ENCODE assay signal across 22 cellular contexts in genomic region chr18:74508366-74508765, GRCh38. TPM values are rescaled to one million over a fixed set of nuclear protein-coding genes. Genes with fewer than 3 reads are reported as not detected.
DNase-seq lines count a peak whose midpoint lies in the region; ATAC-seq and TF ChIP-seq lines count a peak whose summit lies in the region.
"Had no signal": no experiment of that assay in that cellular context is flagged by ENCODE, and none has a peak within 500 bp of the region (broad histone marks: within the 10 kb centered on the region; RNA-seq: fewer than 3 reads in every experiment).

No MANE protein-coding gene starts in this region.

- ATAC-seq in Right ventricle myocardium inferior, result no peak
- no peak for ATAC-seq in effector memory CD8-positive, alpha-beta T cell (replicated peaks)
- ATAC-seq in GM19023 (IDR thresholded peaks at IDR 0.05; ENCODE audit: unreplicated experiment), result no peak
- ATAC-seq in GM18868 (IDR thresholded peaks at IDR 0.05; ENCODE audit: unreplicated experiment), result no peak
- no peak for ATAC-seq in upper lobe of left lung (ENCODE audit: low FRiP score in 2 of 2)
- ATAC-seq: A549, GM12878 had no signal

- WGBS in upper lobe of left lung, 2 donors, result 81 to 82% methylated on average over 9 of the region's 9 CpGs

- H3K36me3 ChIP-seq in cardiac muscle cell (peaks cover 19% of the 10 kb centered on the region), upper lobe of left lung (peaks cover 57 to 100% (median 89%) of the 10 kb centered on the region in 4 donors)

- H3K4me3 ChIP-seq in cardiac muscle cell, result no peak overlapping the region
- no peak overlapping the region for H3K4me3 ChIP-seq in upper lobe of left lung
- H3K4me3 ChIP-seq: A549, GM12878 had no signal

- no peak for DNase-seq in cardiac muscle cell (ENCODE audit: low read depth in 1 of 2, low spot score in 1 of 2)
- DNase-seq in Right ventricle myocardium inferior (ENCODE audit: missing footprints), result no peak
- DNase-seq in effector memory CD8-positive, alpha-beta T cell, result no peak
- no peak for DNase-seq in neural crest cell (ENCODE audit: low read depth, low spot score)
- no peak for DNase-seq in upper lobe of left lung
- no peak for DNase-seq in COR-L47 (lab: John Stamatoyannopoulos, UW)
- DNase-seq: Calu3, DMS79, KG1, NCI-H1048, NCI-H146, NCI-H345, NCI-H526 treated with DMSO at 0.1 percent for 48 hours, OCI-M1, RPMI8226 had no signal

- H3K9me3 ChIP-seq in cardiac muscle cell (ENCODE audit: low read depth) (no peaks in the 10 kb centered on the region), upper lobe of left lung (no peaks in the 10 kb centered on the region)
- H3K9me3 ChIP-seq: A549 had no signal

- TF ChIP-seq CTCF in cardiac muscle cell (IDR thresholded peaks at IDR 0.05; ENCODE audit: low read depth, low read length) (no peak), neural crest cell (conservative IDR thresholded peaks at IDR 0.05) (no peak), upper lobe of left lung (IDR thresholded peaks at IDR 0.05) (no peak)

- peaks cover 13% of the 10 kb centered on the region for H3K4me1 ChIP-seq in cardiac muscle cell (ENCODE audit: low read depth)
- no peaks in the 10 kb centered on the region for H3K4me1 ChIP-seq in upper lobe of left lung
- H3K4me1 ChIP-seq: A549 had no signal

- H3K27ac Mint-ChIP-seq in effector memory CD8-positive, alpha-beta T cell, result peak overlapping the region; percentile 81
- peak overlapping the region; percentile 14 for H3K27ac Mint-ChIP-seq in neural crest cell (ENCODE audit: unreplicated experiment)

- H3K27me3 ChIP-seq in cardiac muscle cell (no peaks in the 10 kb centered on the region), upper lobe of left lung (no peaks in the 10 kb centered on the region)

- no peak overlapping the region for H3K4me3 Mint-ChIP-seq in effector memory CD8-positive, alpha-beta T cell
- no peak overlapping the region for H3K4me3 Mint-ChIP-seq in neural crest cell

- intact Hi-C loops in Right ventricle myocardium inferior (cut with DNase I), result no loop called here

- no peak for TF ChIP-seq POLR2A in upper lobe of left lung (IDR thresholded peaks at IDR 0.05)

- peaks cover 73% of the 10 kb centered on the region for H3K36me3 Mint-ChIP-seq in effector memory CD8-positive, alpha-beta T cell (ENCODE audit: insufficient read depth)
- H3K36me3 Mint-ChIP-seq in neural crest cell (ENCODE audit: low read depth), result peaks cover 4% of the 10 kb centered on the region

- H3K27me3 Mint-ChIP-seq in effector memory CD8-positive, alpha-beta T cell, result no peaks in the 10 kb centered on the region
- no peaks in the 10 kb centered on the region for H3K27me3 Mint-ChIP-seq in neural crest cell (ENCODE audit: low read depth)

- H3K27ac ChIP-seq in cardiac muscle cell (peak overlapping the region; percentile 71), upper lobe of left lung (no peak overlapping the region)
- H3K27ac ChIP-seq: A549 had no signal

- H3K9me3 Mint-ChIP-seq in effector memory CD8-positive, alpha-beta T cell, result no peaks in the 10 kb centered on the region
- no peaks in the 10 kb centered on the region for H3K9me3 Mint-ChIP-seq in neural crest cell

- no peak for TF ChIP-seq EP300 in upper lobe of left lung (IDR thresholded peaks at IDR 0.05)

- peaks cover 13 to 16% of the 10 kb centered on the region in 2 donors for H3K4me1 Mint-ChIP-seq in effector memory CD8-positive, alpha-beta T cell (ENCODE audit: low read depth in 2 of 2)
- peaks cover 9% of the 10 kb centered on the region for H3K4me1 Mint-ChIP-seq in neural crest cell

RNA-seq across cellular contexts. Expression of gene CNDP2, which starts 12.2 kb away (rescaled TPM):
- total RNA-seq in cardiac muscle cell (78.4 and 79.2 TPM in 2 replicates), Right ventricle myocardium inferior (66.4 TPM), neural crest cell (194 and 204 TPM in 2 replicates), upper lobe of left lung (100 to 1,000 TPM; 147 to 279 (median 196) TPM)
- 74.8 and 114 TPM in 2 replicates for polyA plus RNA-seq in cardiac muscle cell

RNA-seq across cellular contexts. Expression of gene CNDP1, which starts 25.9 kb away (rescaled TPM):
- 1.6 TPM in 1 of 2 replicates, not detected in the other for total RNA-seq in cardiac muscle cell
- 0.55 TPM in 1 of 2 replicates, not detected in the other for polyA plus RNA-seq in cardiac muscle cell
- total RNA-seq in Right ventricle myocardium inferior, result not detected
- 0.56 and 0.59 TPM in 2 replicates for total RNA-seq in neural crest cell
- total RNA-seq in upper lobe of left lung, result not detected
- total RNA-seq: Calu3, G401, GM12878, H1, M059J had no signal

RNA-seq across cellular contexts. Expression of gene DIPK1C, which starts 51.3 kb away (rescaled TPM):
- total RNA-seq in cardiac muscle cell (not detected in 2 replicates), Right ventricle myocardium inferior (4.6 TPM), neural crest cell (not detected in 2 replicates), upper lobe of left lung (under 1 TPM in 2 of 6 donors, not detected in 4; 0.13 to 0.89 TPM)
- polyA plus RNA-seq in cardiac muscle cell, result not detected in 2 replicates
- total RNA-seq: Calu3, G401, GM12878, H1, M059J had no signal
- polyA plus RNA-seq: A549, GM12878 had no signal
